22 cellular contexts compared by ENCODE assay signal in the genomic region with DNA sequence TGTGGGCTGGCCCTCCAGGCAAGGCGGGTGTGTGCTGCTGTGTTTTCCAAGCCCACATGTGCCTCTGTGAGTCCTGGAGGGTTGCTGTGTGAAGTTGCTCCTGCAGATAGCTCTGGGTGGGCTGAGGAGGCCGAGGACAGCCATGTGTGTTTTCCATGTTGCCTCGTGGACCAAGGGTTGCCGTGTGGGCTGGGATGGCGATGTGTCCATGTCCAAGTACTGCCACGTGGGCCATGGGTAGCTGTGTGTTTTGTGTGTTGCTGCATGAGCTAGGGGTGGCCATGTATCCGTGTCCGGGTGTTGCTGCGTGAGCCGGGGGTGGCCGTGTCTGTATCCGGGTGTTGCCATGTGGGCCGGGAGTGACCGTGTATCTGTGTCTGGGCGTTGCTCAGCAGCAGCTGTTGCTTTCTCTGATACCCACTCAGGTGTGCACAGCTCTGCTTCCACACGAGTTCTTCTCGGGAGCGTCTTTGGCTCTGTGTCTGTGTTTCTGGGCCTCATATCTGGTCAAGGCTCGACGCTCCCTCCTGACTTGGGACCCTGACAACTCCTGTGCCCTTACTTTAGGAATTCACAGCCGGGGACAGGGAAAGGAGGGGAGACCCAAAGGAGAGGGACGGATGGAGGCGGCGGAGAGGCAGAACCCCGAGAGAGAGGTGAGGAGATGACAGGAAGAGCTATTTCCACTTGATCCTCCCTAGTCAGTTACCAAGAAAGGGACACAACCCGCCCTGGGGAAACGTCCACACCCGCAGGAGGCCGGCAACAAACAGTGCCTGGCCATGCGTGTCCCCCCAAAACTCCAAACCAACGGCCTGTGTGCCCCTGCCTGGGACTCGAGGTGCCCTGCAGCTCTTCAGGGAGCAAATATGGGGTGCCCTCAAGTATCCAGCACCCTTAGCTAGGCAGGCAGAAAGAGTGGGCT.
DNase-seq lines count a peak whose midpoint lies in the region; ATAC-seq and TF ChIP-seq lines count a peak whose summit lies in the region.
"Had no signal": no experiment of that assay in that cellular context is flagged by ENCODE, and none has a peak within 500 bp of the region (broad histone marks: within the 10 kb centered on the region; RNA-seq: fewer than 3 reads in every experiment).

No MANE protein-coding gene starts in this region.

- intact Hi-C loops in Right ventricle myocardium superior (cut with DNase I) (no loop called here), Right ventricle myocardium inferior (cut with DNase I) (no loop called here), aorta (cut with DNase I) (no loop called here)

- peaks cover 15% of the 10 kb centered on the region for H3K36me3 Mint-ChIP-seq in glutamatergic neuron (ENCODE audit: unreplicated experiment)
- H3K36me3 Mint-ChIP-seq: CD8-positive, alpha-beta memory T cell; IgD-negative memory B cell had no signal

- TF ChIP-seq CTCF in glutamatergic neuron (IDR thresholded peaks at IDR 0.05; ENCODE audit: partially characterized antibody, unreplicated experiment) = no peak
- no peak for TF ChIP-seq CTCF in osteoblast (IDR thresholded peaks at IDR 0.05; ENCODE audit: extremely low read depth, low read depth, low read length)
- no peak for TF ChIP-seq CTCF in GM20000 (IDR thresholded peaks at IDR 0.05; ENCODE audit: extremely low read depth, missing control alignments)

- 89% methylated on average over 32 of the region's 32 CpGs for WGBS in aorta, 2 donors

- no peak overlapping the region for H3K4me3 ChIP-seq in osteoblast (ENCODE audit: insufficient read depth, low read length)
- H3K4me3 ChIP-seq in aorta (ENCODE audit: low read length in 2 of 2) = no peak overlapping the region
- H3K4me3 ChIP-seq: BLaER1, GM12878 had no signal

- H4K20me1 ChIP-seq in osteoblast (ENCODE audit: insufficient read depth, low read length) = no peaks in the 10 kb centered on the region
- H4K20me1 ChIP-seq: BLaER1 had no signal

- no peaks in the 10 kb centered on the region for H3K36me3 ChIP-seq in osteoblast (ENCODE audit: insufficient read depth, low read length)
- H3K36me3 ChIP-seq in aorta (ENCODE audit: control insufficient read depth in 1 of 2, insufficient read depth in 2 of 2, low read length in 1 of 2) = no peaks in the 10 kb centered on the region
- H3K36me3 ChIP-seq: BLaER1 had no signal

- H3K4me2 ChIP-seq in osteoblast (ENCODE audit: insufficient read depth, low read length) = no peak overlapping the region
- H3K4me2 ChIP-seq: BLaER1, SK-N-SH had no signal

- ATAC-seq in Right ventricle myocardium superior (ENCODE audit: poor library complexity) = no peak
- ATAC-seq in Right ventricle myocardium inferior = no peak
- ATAC-seq in aorta (ENCODE audit: low FRiP score) = no peak
- ATAC-seq in GM19463 (IDR thresholded peaks at IDR 0.05; ENCODE audit: unreplicated experiment) = no peak
- ATAC-seq in HG03139 (IDR thresholded peaks at IDR 0.05; ENCODE audit: unreplicated experiment) = no peak
- ATAC-seq: GM12878 had no signal

- H3K4me1 ChIP-seq in osteoblast (ENCODE audit: insufficient read depth, low read length) (no peaks in the 10 kb centered on the region), aorta (ENCODE audit: control insufficient read depth in 1 of 2, insufficient read depth in 2 of 2, low read length in 2 of 2) (no peaks in the 10 kb centered on the region)

- no peak overlapping the region for H3K4me3 Mint-ChIP-seq in glutamatergic neuron (ENCODE audit: unreplicated experiment)
- H3K4me3 Mint-ChIP-seq: CD8-positive, alpha-beta memory T cell; IgD-negative memory B cell had no signal

- H2AFZ ChIP-seq in osteoblast (ENCODE audit: low read length) = no peak overlapping the region

- H3K9me3 Mint-ChIP-seq in glutamatergic neuron (ENCODE audit: unreplicated experiment) = peaks cover 10% of the 10 kb centered on the region

- no peak overlapping the region for H3K27ac Mint-ChIP-seq in glutamatergic neuron (ENCODE audit: unreplicated experiment)
- H3K27ac Mint-ChIP-seq: CD8-positive, alpha-beta memory T cell had no signal

- peaks cover 6% of the 10 kb centered on the region for H3K27me3 Mint-ChIP-seq in glutamatergic neuron (ENCODE audit: unreplicated experiment)

- H3K79me2 ChIP-seq in osteoblast (ENCODE audit: insufficient read depth, low read length) = no peaks in the 10 kb centered on the region

- H3K27me3 ChIP-seq in osteoblast (ENCODE audit: insufficient read depth, low read length) = peaks cover 2% of the 10 kb centered on the region
- H3K27me3 ChIP-seq in aorta (ENCODE audit: control insufficient read depth in 1 of 2, insufficient read depth in 2 of 2, low read length in 1 of 2) = no peaks in the 10 kb centered on the region
- H3K27me3 ChIP-seq: BLaER1 had no signal

- H3K27ac ChIP-seq in osteoblast (ENCODE audit: low read depth, low read length) (no peak overlapping the region), aorta (ENCODE audit: low read depth in 1 of 2, low read length in 2 of 2) (no peak overlapping the region)
- H3K27ac ChIP-seq: 22Rv1, BLaER1 had no signal

- H3K9me3 ChIP-seq in osteoblast (ENCODE audit: low read depth, low read length) = no peaks in the 10 kb centered on the region
- peaks cover 2% of the 10 kb centered on the region for H3K9me3 ChIP-seq in aorta (ENCODE audit: control insufficient read depth, low read length)
- H3K9me3 ChIP-seq: SK-N-SH had no signal

- DNase-seq in Right ventricle myocardium superior (peak; percentile 13), Right ventricle myocardium inferior (ENCODE audit: missing footprints) (no peak), glutamatergic neuron (peak; percentile 15), osteoblast (ENCODE audit: insufficient read length, low spot score, missing footprints) (peak; percentile 59), aorta (peak; percentile 20 to 59), GM20000 (ENCODE audit: low spot score) (no peak)
- DNase-seq: CD8-positive, alpha-beta memory T cell; DND-41; GDM1; Kasumi-1; MM.1S; NCI-H1092 treated with DMSO at 0.1 percent for 48 hours; NCI-H2081 treated with DMSO at 0.1 percent for 48 hours; NCI-H510A treated with DMSO at 0.1 percent for 48 hours; NCI-H82; SK-N-SH had no signal

- H3K4me1 Mint-ChIP-seq in glutamatergic neuron (ENCODE audit: low read depth, unreplicated experiment) = peaks cover 11% of the 10 kb centered on the region
- H3K4me1 Mint-ChIP-seq: CD8-positive, alpha-beta memory T cell; IgD-negative memory B cell had no signal

Comparison
In these comparisons a context has a peak if more than half of its experiments do, and no peak if none do; other contexts are left out.
1. DNase-seq: peak in Right ventricle myocardium superior (single experiment), glutamatergic neuron (single experiment), osteoblast (single experiment) and aorta (2 of 2); none in Right ventricle myocardium inferior (single experiment) and GM20000 (single experiment).